24 cellular contexts compared by ENCODE assay signal in genomic region chr7:104241135-104241534, GRCh38.
"Had no signal": no experiment of that assay in that cellular context is flagged by ENCODE, and none has a peak within 500 bp of the region (broad histone marks: within the 10 kb centered on the region; RNA-seq: fewer than 3 reads in every experiment).

No MANE protein-coding gene starts in this region.

- H3K4me1 Mint-ChIP-seq: stimulated activated memory B cell treated with anti-CD40 and anti-IgM and Interleukin-4, amounts not matched to agents 10 μg/mL and 1 μg/mL and 100 μg/mL, for 72 hours; stimulated activated naive CD8-positive, alpha-beta T cell treated with anti-CD3 and anti-CD28 coated beads, Interleukin-15, amount 100 ng/mL, for 72 hours had no signal

- H3K9me3 Mint-ChIP-seq: naive thymus-derived CD4-positive, alpha-beta T cell; natural killer cell treated with Interleukin-12 subunit alpha and Interleukin-12 subunit beta and Interleukin-15 and Interleukin-18, amount 100 ng/mL, for 72 hours; stimulated activated memory B cell treated with anti-CD40 and anti-IgM and Interleukin-4, amounts not matched to agents 10 μg/mL and 1 μg/mL and 100 μg/mL, for 72 hours; stimulated activated naive CD8-positive, alpha-beta T cell treated with anti-CD3 and anti-CD28 coated beads, Interleukin-15, amount 100 ng/mL, for 72 hours had no signal

- H3K27ac Mint-ChIP-seq: naive thymus-derived CD4-positive, alpha-beta T cell; natural killer cell treated with Interleukin-12 subunit alpha and Interleukin-12 subunit beta and Interleukin-15 and Interleukin-18, amount 100 ng/mL, for 72 hours; stimulated activated memory B cell treated with anti-CD40 and anti-IgM and Interleukin-4, amounts not matched to agents 10 μg/mL and 1 μg/mL and 100 μg/mL, for 72 hours; stimulated activated naive CD8-positive, alpha-beta T cell treated with anti-CD3 and anti-CD28 coated beads, Interleukin-15, amount 100 ng/mL, for 72 hours had no signal

- H3K9me3 ChIP-seq: heart right ventricle, left ventricle myocardium inferior, mucosa of descending colon, ovary, prostate gland, sigmoid colon, spleen, thoracic aorta, tibial artery, upper lobe of right lung had no signal

- H3K27me3 ChIP-seq: ovary, sigmoid colon, tibial artery, upper lobe of right lung had no signal

- H3K36me3 Mint-ChIP-seq: naive thymus-derived CD4-positive, alpha-beta T cell; natural killer cell treated with Interleukin-12 subunit alpha and Interleukin-12 subunit beta and Interleukin-15 and Interleukin-18, amount 100 ng/mL, for 72 hours; stimulated activated memory B cell treated with anti-CD40 and anti-IgM and Interleukin-4, amounts not matched to agents 10 μg/mL and 1 μg/mL and 100 μg/mL, for 72 hours had no signal

- H3K27ac ChIP-seq: heart right ventricle, hepatocyte, left ventricle myocardium inferior, ovary, prostate gland, sigmoid colon, spleen, thoracic aorta, tibial artery, upper lobe of right lung had no signal

- H3K36me3 ChIP-seq: heart right ventricle, left ventricle myocardium inferior, ovary, prostate gland, sigmoid colon, spleen, thoracic aorta, tibial artery, upper lobe of right lung had no signal

- H3K4me1 ChIP-seq: heart right ventricle, left ventricle myocardium inferior, prostate gland, sigmoid colon, upper lobe of right lung had no signal

- ATAC-seq: heart right ventricle; mucosa of descending colon; naive thymus-derived CD4-positive, alpha-beta T cell; natural killer cell treated with Interleukin-12 subunit alpha and Interleukin-12 subunit beta and Interleukin-15 and Interleukin-18, amount 100 ng/mL, for 72 hours; right cardiac atrium; stimulated activated memory B cell treated with anti-CD40 and anti-IgM and Interleukin-4, amounts not matched to agents 10 μg/mL and 1 μg/mL and 100 μg/mL, for 72 hours; stimulated activated naive CD8-positive, alpha-beta T cell treated with anti-CD3 and anti-CD28 coated beads, Interleukin-15, amount 100 ng/mL, for 72 hours; upper lobe of right lung had no signal

- H3K4me3 ChIP-seq: heart right ventricle, hepatocyte, left ventricle myocardium inferior, lung, mucosa of descending colon, ovary, prostate gland, sigmoid colon, spleen, thoracic aorta, tibial artery, upper lobe of right lung had no signal

- DNase-seq: heart right ventricle; islet precursor cell; left ventricle myocardium inferior; midbrain; mucosa of descending colon; naive thymus-derived CD4-positive, alpha-beta T cell; ovary; right cardiac atrium; sigmoid colon; small intestine; spleen; stimulated activated CD4-positive, alpha-beta T cell treated with anti-CD3 and anti-CD28 coated beads, Interleukin-4, amount 100 ng/mL, for 24 hours; stimulated activated CD8-positive, alpha-beta memory T cell treated with anti-CD3 and anti-CD28 coated beads, Interleukin-4, amount 100 ng/mL, for 48 hours; stimulated activated naive CD4-positive, alpha-beta T cell treated with Interleukin-2 at 50 U/mL for 16 hours; stimulated activated naive CD8-positive, alpha-beta T cell treated with anti-CD3 and anti-CD28 coated beads, Interleukin-15, amount 100 ng/mL, for 72 hours; tibial artery; trophoblast cell; upper lobe of right lung had no signal

- H3K4me3 Mint-ChIP-seq: naive thymus-derived CD4-positive, alpha-beta T cell; natural killer cell treated with Interleukin-12 subunit alpha and Interleukin-12 subunit beta and Interleukin-15 and Interleukin-18, amount 100 ng/mL, for 72 hours; stimulated activated memory B cell treated with anti-CD40 and anti-IgM and Interleukin-4, amounts not matched to agents 10 μg/mL and 1 μg/mL and 100 μg/mL, for 72 hours; stimulated activated naive CD8-positive, alpha-beta T cell treated with anti-CD3 and anti-CD28 coated beads, Interleukin-15, amount 100 ng/mL, for 72 hours had no signal
